Comparison of ENCODE assay signal across 1 cellular context in genomic region chr18:63422087-63422861, GRCh38.
A peak's percentile ranks its signal among the peaks of the same experiment; 100 is the strongest.
TF ChIP-seq lines count a peak whose summit lies in the region.

Gene VPS4B, minus strand, starts transcription at chr18:63422476. Its CDS starts 217 bp downstream, at chr18:63422259.

TF ChIP-seq in WTC11, 78 proteins besides CTCF, POLR2A, EP300 and RAD21 (continued from another document):
- TF ChIP-seq, protein P1, sequence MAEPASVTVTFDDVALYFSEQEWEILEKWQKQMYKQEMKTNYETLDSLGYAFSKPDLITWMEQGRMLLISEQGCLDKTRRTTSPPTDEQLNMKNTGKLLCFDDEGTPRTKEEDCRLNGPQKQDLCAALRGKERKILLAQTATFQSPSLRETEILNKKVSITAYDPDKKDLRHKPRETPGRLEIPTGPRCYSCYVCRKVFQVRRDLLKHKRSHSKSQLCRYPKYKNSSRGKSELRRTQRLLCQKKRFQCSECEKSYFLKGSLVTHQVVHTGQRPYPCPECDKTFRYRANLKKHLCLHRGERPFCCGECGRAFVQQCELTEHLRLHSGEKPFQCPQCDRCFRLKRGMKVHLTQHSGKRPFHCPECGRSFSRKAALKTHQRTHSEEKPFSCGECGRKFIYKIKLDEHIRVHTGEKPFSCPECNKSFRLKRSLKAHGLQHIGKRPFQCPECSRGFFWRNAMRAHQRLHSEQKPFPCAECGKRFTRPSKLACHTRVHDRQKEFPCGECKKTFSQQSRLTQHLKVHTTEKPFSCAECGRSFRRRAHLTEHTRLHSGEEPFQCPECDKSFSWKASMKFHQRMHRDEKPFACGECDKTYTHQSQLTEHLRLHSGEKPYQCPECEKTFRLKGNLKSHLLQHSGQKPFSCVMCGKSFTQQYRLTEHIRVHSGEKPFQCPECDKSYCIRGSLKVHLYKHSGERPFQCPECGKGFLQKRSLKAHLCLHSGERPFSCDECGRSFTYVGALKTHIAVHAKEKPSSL (CRISPR knock-in tag; conservative IDR thresholded peaks at IDR 0.05): no peak
- no peak for TF ChIP-seq OVOL2 (CRISPR knock-in tag; IDR thresholded peaks at IDR 0.05; ENCODE audit: borderline replicate concordance)
- no peak; the same call in 1 of the 2 replicates for TF ChIP-seq NFE2L1 (CRISPR knock-in tag; IDR thresholded peaks at IDR 0.05)
- TF ChIP-seq TEAD1 (CRISPR knock-in tag; IDR thresholded peaks at IDR 0.05): no peak
- TF ChIP-seq HMGXB4 (CRISPR knock-in tag; IDR thresholded peaks at IDR 0.05): 0 out of 2 replicates have a peak, but pooled peaks have one; percentile 45
- TF ChIP-seq ZNF317 (CRISPR knock-in tag; IDR thresholded peaks at IDR 0.05; ENCODE audit: borderline replicate concordance, low read depth): no peak
- TF ChIP-seq, protein P2, sequence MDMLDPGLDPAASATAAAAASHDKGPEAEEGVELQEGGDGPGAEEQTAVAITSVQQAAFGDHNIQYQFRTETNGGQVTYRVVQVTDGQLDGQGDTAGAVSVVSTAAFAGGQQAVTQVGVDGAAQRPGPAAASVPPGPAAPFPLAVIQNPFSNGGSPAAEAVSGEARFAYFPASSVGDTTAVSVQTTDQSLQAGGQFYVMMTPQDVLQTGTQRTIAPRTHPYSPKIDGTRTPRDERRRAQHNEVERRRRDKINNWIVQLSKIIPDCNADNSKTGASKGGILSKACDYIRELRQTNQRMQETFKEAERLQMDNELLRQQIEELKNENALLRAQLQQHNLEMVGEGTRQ (CRISPR knock-in tag; IDR thresholded peaks at IDR 0.05): peak; percentile 72
- TF ChIP-seq ZNF232 (CRISPR knock-in tag; IDR thresholded peaks at IDR 0.05): peak; percentile 35; the same call in 1 of the 2 replicates
